Comparison of ENCODE assay signal across 8 cellular contexts in genomic region chr4:145179201-145179860, GRCh38. TPM values are rescaled to one million over a fixed set of nuclear protein-coding genes. Genes with fewer than 3 reads are reported as not detected.
DNase-seq lines count a peak whose midpoint lies in the region; ATAC-seq and TF ChIP-seq lines count a peak whose summit lies in the region.

No MANE protein-coding gene starts in this region.

- intact Hi-C loops in OCI-LY7 (cut with micrococcal nuclease; ENCODE audit: unreplicated experiment), result loop anchor here (2.0 kb wide), 1 partner anchor 81 kb away; the partner anchor contains the start of genes ABCE1 and ANAPC10
- intact Hi-C loops in natural killer cell (cut with micrococcal nuclease), result no loop called here

- H3K9me2 ChIP-seq in OCI-LY7 (ENCODE audit: insufficient read depth, low read length), result no peaks in the 10 kb centered on the region

- CTCF ChIA-PET in OCI-LY7 (lab: Charles Lee; ENCODE audit: unreplicated experiment), result interaction anchor here (0.9 kb wide), 1 partner anchor 76 kb away, joined by 3 read pairs; no protein-coding TSS in a partner anchor

- no peak for TF ChIP-seq CTCF in 22Rv1 (IDR thresholded peaks at IDR 0.05)
- no peak for TF ChIP-seq CTCF in OCI-LY7 (conservative IDR thresholded peaks at IDR 0.05; ENCODE audit: low read length)
- no peak for TF ChIP-seq CTCF in fibroblast of lung (conservative IDR thresholded peaks at IDR 0.05 in 1 of 2, IDR thresholded peaks at IDR 0.05 in 1 of 2; ENCODE audit: low read depth in 1 of 2, low read length in 2 of 2)
- TF ChIP-seq CTCF in natural killer cell (IDR thresholded peaks at IDR 0.05), result no peak

- ATAC-seq in GM18519 (IDR thresholded peaks at IDR 0.05; ENCODE audit: low FRiP score, unreplicated experiment), result peak; percentile 27
- ATAC-seq in HG03039 (IDR thresholded peaks at IDR 0.05; ENCODE audit: unreplicated experiment), result peak; percentile 30
- peak; percentile 50 to 68 (median 60) for ATAC-seq in natural killer cell

- H3K27ac Mint-ChIP-seq in natural killer cell, result peak overlapping the region; percentile 95 to 97

- no peaks in the 10 kb centered on the region for H3K27me3 Mint-ChIP-seq in natural killer cell (ENCODE audit: low read depth in 2 of 2)

- no peaks in the 10 kb centered on the region for H3K36me3 Mint-ChIP-seq in natural killer cell

- peak overlapping the region; percentile 95 for H3K4me3 Mint-ChIP-seq in natural killer cell

- H3K4me2 ChIP-seq in OCI-LY7 (ENCODE audit: low read length) (peak overlapping the region; percentile 89), fibroblast of lung (ENCODE audit: extremely low read depth, insufficient read depth, low read length) (peak overlapping the region; percentile 97)

- no peaks in the 10 kb centered on the region for H3K9me3 Mint-ChIP-seq in natural killer cell

- H3K36me3 ChIP-seq in OCI-LY7 (ENCODE audit: insufficient read depth, low read length), result peaks cover 36% of the 10 kb centered on the region
- H3K36me3 ChIP-seq in fibroblast of lung (ENCODE audit: control insufficient read depth, insufficient read depth, low read length), result no peaks in the 10 kb centered on the region

- no TSS peak for BruUV-seq in OCI-LY7 (replicated peaks; lab: Mats Ljungman, UMichigan)

- H3K9me3 ChIP-seq in OCI-LY7 (ENCODE audit: low read length) (no peaks in the 10 kb centered on the region), fibroblast of lung (ENCODE audit: control insufficient read depth, insufficient read depth, low read depth, low read length) (no peaks in the 10 kb centered on the region)

- H3K4me3 ChIP-seq in OCI-LY7 (ENCODE audit: low read depth, low read length, poor library complexity, severe bottlenecking), result peak overlapping the region; percentile 97
- peak overlapping the region; percentile 73 to 92 (median 85) for H3K4me3 ChIP-seq in fibroblast of lung (replicated peaks in 1 of 4; ENCODE audit: control extremely low read depth in 1 of 4, insufficient read depth in 1 of 4, low read depth in 3 of 4, low read length in 4 of 4)

- peaks cover 34% of the 10 kb centered on the region for H3K4me1 ChIP-seq in OCI-LY7 (ENCODE audit: insufficient read depth, low read length, poor library complexity, severe bottlenecking)
- H3K4me1 ChIP-seq in fibroblast of lung (ENCODE audit: control insufficient read depth, extremely low read depth, insufficient read depth, low read length), result no peaks in the 10 kb centered on the region

- DNase-seq in OCI-LY7 (ENCODE audit: low spot score) (peak; percentile 71), activated T-helper 1 cell treated with Interleukin-2 at 50 U/mL for 16 hours (ENCODE audit: low read depth) (peak; percentile 62), fibroblast of lung (ENCODE audit: low read depth in 2 of 2) (peak; percentile 53 to 62), natural killer cell (peak; percentile 76)
- peak; percentile 82 for DNase-seq in stimulated activated naive CD4-positive, alpha-beta T cell treated with Interleukin-2 at 50 U/mL for 16 hours (lab: John Stamatoyannopoulos, UW)

- H3K27ac ChIP-seq in 22Rv1 (peak overlapping the region; percentile 85), OCI-LY7 (ENCODE audit: low read depth, low read length, poor library complexity, severe bottlenecking) (peak overlapping the region; percentile 82), fibroblast of lung (ENCODE audit: insufficient read depth, low read length) (peak overlapping the region; percentile 83)

- H3K79me2 ChIP-seq in OCI-LY7 (ENCODE audit: insufficient read depth, low read depth, low read length) (peaks cover 52% of the 10 kb centered on the region), fibroblast of lung (ENCODE audit: control insufficient read depth, insufficient read depth, low read length) (peaks cover 52% of the 10 kb centered on the region)

- no peaks in the 10 kb centered on the region for H3K27me3 ChIP-seq in fibroblast of lung (ENCODE audit: control insufficient read depth, insufficient read depth, low read length)

- POLR2A ChIA-PET in OCI-LY7 (lab: Charles Lee), result interaction anchor here (0.6 to 2.8 kb wide), 12 partner anchors 11 to 760 kb away, joined by 3 to 11 read pairs (median 4); partner anchors contain the start of gene ABCE1

- peak overlapping the region; percentile 91 for H3K9ac ChIP-seq in fibroblast of lung (ENCODE audit: insufficient read depth, low read length)

- H2AFZ ChIP-seq in OCI-LY7 (ENCODE audit: low read length), result peak overlapping the region; percentile 32; the same call in 1 of the 2 replicates
- peak overlapping the region; percentile 82 for H2AFZ ChIP-seq in fibroblast of lung (ENCODE audit: low read length)

- H3K4me1 Mint-ChIP-seq in natural killer cell, result peaks cover 45% of the 10 kb centered on the region in 2 donors

- H4K20me1 ChIP-seq in OCI-LY7 (ENCODE audit: insufficient read depth, low read length) (peaks cover 21% of the 10 kb centered on the region; the same call in 1 of the 2 replicates), fibroblast of lung (ENCODE audit: control insufficient read depth, extremely low read depth, insufficient read depth, low read length) (no peaks in the 10 kb centered on the region)

RNA-seq across cellular contexts. Expression of gene OTUD4, which starts 1.1 kb away (rescaled TPM):
- 17.3 and 23.4 TPM in 2 replicates for total RNA-seq in OCI-LY7 (2014; rRNA removed; shearing (Covaris generic))
- 54.9 and 60.1 TPM in 2 replicates for total RNA-seq in OCI-LY7 (2022)
- total RNA-seq in fibroblast of lung, result 20.0 and 21.3 TPM in 2 replicates
- polyA plus RNA-seq in fibroblast of lung, result 25.4 and 25.7 TPM in 2 replicates
- polyA plus RNA-seq in fibroblast of lung (2012), result 12.4 and 14.7 TPM in 2 replicates
- 16.6 and 18.3 TPM in 2 replicates for polyA minus RNA-seq in fibroblast of lung (ENCODE audit: low replicate concordance)
- 10 to 100 TPM; 60.0 to 73.3 (median 71.6) TPM for total RNA-seq in natural killer cell

Comparison
In these comparisons a context has a peak if more than half of its experiments do, and no peak if none do; other contexts are left out.
1. Peak in every context shown above with its lines: DNase-seq, ATAC-seq, H3K4me3 ChIP-seq and H3K27ac ChIP-seq.